1 cellular context compared by ENCODE assay signal in genomic region chr5:95664204-95664786, GRCh38.
TF ChIP-seq lines count a peak whose summit lies in the region.

No MANE protein-coding gene starts in this region.

TF ChIP-seq in K562, 482 proteins besides CTCF, POLR2A, EP300 and RAD21 (continued from another document and continues in another):
- no peak for TF ChIP-seq ZNF41 (CRISPR knock-in tag; conservative IDR thresholded peaks at IDR 0.05)
- TF ChIP-seq BRD9 (IDR thresholded peaks at IDR 0.05; ENCODE audit: low read depth, partially characterized antibody), result peak; percentile 74
- TF ChIP-seq BDP1 (IDR thresholded peaks at IDR 0.05; ENCODE audit: insufficient read depth, insufficient read length), result no peak
- peak; percentile 32; the same call in 1 of the 2 replicates for TF ChIP-seq EP400 (IDR thresholded peaks at IDR 0.05)
- peak; percentile 52 for TF ChIP-seq DACH1 (IDR thresholded peaks at IDR 0.05; ENCODE audit: partially characterized antibody)
- no peak for TF ChIP-seq ELK3 (CRISPR knock-in tag; IDR thresholded peaks at IDR 0.05)
- no peak for TF ChIP-seq NCOA4 (IDR thresholded peaks at IDR 0.05; ENCODE audit: partially characterized antibody)
- peak; percentile 81 for TF ChIP-seq DEAF1 (CRISPR knock-in tag; IDR thresholded peaks at IDR 0.05)
- 0 out of 2 replicates have a peak, but pooled peaks have one; percentile 6 for TF ChIP-seq MGA (IDR thresholded peaks at IDR 0.05)
- TF ChIP-seq KLF16 (IDR thresholded peaks at IDR 0.05), result peak; percentile 38; the same call in 1 of the 2 replicates
- TF ChIP-seq POLR2AphosphoS2 (IDR thresholded peaks at IDR 0.05; ENCODE audit: low read length), result no peak
- TF ChIP-seq FOXA1 (IDR thresholded peaks at IDR 0.05; ENCODE audit: borderline replicate concordance), result no peak
- TF ChIP-seq SMC3 (conservative IDR thresholded peaks at IDR 0.05; ENCODE audit: insufficient read depth, low read depth, low read length), result 0 out of 2 replicates have a peak, but pooled peaks have one; percentile 35
- peak; percentile 48; the same call in 1 of the 2 replicates for TF ChIP-seq GATAD2B (IDR thresholded peaks at IDR 0.05; ENCODE audit: borderline replicate concordance)
- TF ChIP-seq ZBTB9 (CRISPR knock-in tag; IDR thresholded peaks at IDR 0.05), result no peak
- no peak for TF ChIP-seq ADNP (tag; IDR thresholded peaks at IDR 0.05)
- no peak for TF ChIP-seq CHD2 (IDR thresholded peaks at IDR 0.05; ENCODE audit: low read depth, low read length)
- no peak for TF ChIP-seq BRF2 (IDR thresholded peaks at IDR 0.05; ENCODE audit: borderline replicate concordance, insufficient read depth, insufficient read length)
- TF ChIP-seq ARID2 (IDR thresholded peaks at IDR 0.05), result 0 out of 2 replicates have a peak, but pooled peaks have one; percentile 31
- no peak for TF ChIP-seq ZNF124 (CRISPR knock-in tag; IDR thresholded peaks at IDR 0.05)
- TF ChIP-seq ZNF239 (CRISPR knock-in tag; IDR thresholded peaks at IDR 0.05), result no peak
- no peak for TF ChIP-seq MED1 (CRISPR knock-in tag; IDR thresholded peaks at IDR 0.05; ENCODE audit: borderline replicate concordance)
- TF ChIP-seq NFXL1 (CRISPR knock-in tag; IDR thresholded peaks at IDR 0.05), result no peak
- no peak for TF ChIP-seq ZNF282 (CRISPR knock-in tag; IDR thresholded peaks at IDR 0.05)
- TF ChIP-seq FOSL1 (tag; conservative IDR thresholded peaks at IDR 0.05), result peak; percentile 60
- TF ChIP-seq ZNF324 (CRISPR knock-in tag; IDR thresholded peaks at IDR 0.05), result 0 out of 2 replicates have a peak, but pooled peaks have one; percentile 40
- no peak for TF ChIP-seq RNF219 (CRISPR knock-in tag; IDR thresholded peaks at IDR 0.05)
- TF ChIP-seq GTF2A2 (tag; IDR thresholded peaks at IDR 0.05), result no peak
- no peak for TF ChIP-seq TFAM (CRISPR knock-in tag; conservative IDR thresholded peaks at IDR 0.05)
- TF ChIP-seq ZNF583 (CRISPR knock-in tag; IDR thresholded peaks at IDR 0.05), result no peak
- no peak for TF ChIP-seq SREBF2 (CRISPR knock-in tag; IDR thresholded peaks at IDR 0.05)
- no peak for TF ChIP-seq ZHX1 (conservative IDR thresholded peaks at IDR 0.05; ENCODE audit: low read length)
- no peak for TF ChIP-seq ZNF197 (CRISPR knock-in tag; IDR thresholded peaks at IDR 0.05; ENCODE audit: low read depth)
